31 cellular contexts compared by ENCODE assay signal in the genomic region with DNA sequence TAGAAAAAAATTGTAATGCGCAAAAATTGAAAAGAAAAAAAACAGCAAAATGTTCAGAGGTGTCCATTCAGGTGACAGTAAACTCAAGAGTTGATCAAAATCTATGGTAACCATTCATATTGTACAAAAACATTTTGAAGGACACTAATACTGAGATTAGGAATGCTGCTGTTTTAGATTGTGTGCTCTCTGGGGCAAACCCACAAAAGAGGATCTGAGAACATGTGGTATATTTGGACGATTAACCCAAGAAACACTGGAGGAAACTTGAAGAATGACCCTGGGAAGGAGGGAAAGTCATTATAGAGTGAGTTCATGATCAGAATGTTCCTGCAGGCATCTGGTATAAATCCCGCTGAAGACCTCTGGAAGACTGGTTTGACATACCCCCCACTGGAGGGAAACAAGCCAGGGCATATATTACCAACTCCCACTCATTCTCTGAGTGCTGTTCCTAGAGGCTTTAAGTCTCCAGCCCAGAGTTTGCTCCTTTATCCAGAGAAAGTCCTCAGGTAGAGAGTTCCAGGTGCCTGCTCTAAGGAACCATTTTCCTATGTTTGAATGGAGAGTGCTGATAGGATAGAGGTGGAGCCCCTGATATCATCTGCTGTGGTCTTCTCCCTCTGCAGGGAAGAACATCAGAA. TPM values are rescaled to one million over a fixed set of nuclear protein-coding genes. Genes with fewer than 3 reads are reported as not detected.
DNase-seq lines count a peak whose midpoint lies in the region; ATAC-seq, FAIRE-seq and TF ChIP-seq lines count a peak whose summit lies in the region.
"Had no signal": no experiment of that assay in that cellular context is flagged by ENCODE, and none has a peak within 500 bp of the region (broad histone marks: within the 10 kb centered on the region; RNA-seq: fewer than 3 reads in every experiment).

No MANE protein-coding gene starts in this region.

- no peak for TF ChIP-seq POLR2A in GM12891 (IDR thresholded peaks at IDR 0.05; ENCODE audit: low read depth, low read length)

- peak overlapping the region; percentile 24 for H3K4me3 Mint-ChIP-seq in activated B cell treated with CpG ODN at 0.5 μM for 24 hours
- H3K4me3 Mint-ChIP-seq: activated naive CD8-positive, alpha-beta T cell treated with anti-CD3 and anti-CD28 coated beads, Interleukin-2, amount 10 ng/mL, durations not matched to agents 7 days and 5 days; activated T-cell treated with anti-CD3 and anti-CD28 coated beads, Interleukin-2, amount 50 U/mL, for 4 hours; HFFc6 had no signal

- peak overlapping the region; percentile 47 for H3K27ac Mint-ChIP-seq in activated B cell treated with CpG ODN at 0.5 μM for 24 hours
- H3K27ac Mint-ChIP-seq: activated naive CD8-positive, alpha-beta T cell treated with anti-CD3 and anti-CD28 coated beads, Interleukin-2, amount 10 ng/mL, durations not matched to agents 7 days and 5 days; HFFc6 had no signal

- ATAC-seq in activated B cell treated with CpG ODN at 0.5 μM for 24 hours (ENCODE audit: low read depth) (peak; percentile 70), GM19452 (IDR thresholded peaks at IDR 0.05; ENCODE audit: unreplicated experiment) (no peak), GM21390 (IDR thresholded peaks at IDR 0.05; ENCODE audit: unreplicated experiment) (no peak)
- ATAC-seq: activated T-cell treated with anti-CD3 and anti-CD28 coated beads, Interleukin-2, amount 50 U/mL, for 4 hours; K562; psoas muscle; sciatic nerve had no signal

- peaks cover 41% of the 10 kb centered on the region for H3K4me1 Mint-ChIP-seq in activated B cell treated with CpG ODN at 0.5 μM for 24 hours
- H3K4me1 Mint-ChIP-seq: activated naive CD8-positive, alpha-beta T cell treated with anti-CD3 and anti-CD28 coated beads, Interleukin-2, amount 10 ng/mL, durations not matched to agents 7 days and 5 days had no signal

- POLR2A ChIA-PET in activated B cell treated with CpG ODN at 0.5 μM for 24 hours (lab: Charles Lee): interaction anchor here (1.0 to 1.2 kb wide), 2 partner anchors 11 to 513 kb away, joined by 3 to 4 read pairs; no protein-coding TSS in a partner anchor

- DNase-seq in GM12891 (ENCODE audit: insufficient read length, low spot score) (no peak), KBM-7 (peak; percentile 3), activated B cell treated with CpG ODN at 0.5 μM for 24 hours (no peak), pons (ENCODE audit: low spot score) (peak; percentile 4), NCI-H1417 (lab: John Stamatoyannopoulos, UW) (no peak)
- DNase-seq: activated CD4-positive, CD25-positive, alpha-beta regulatory T cell; activated gamma-delta T cell; activated naive CD8-positive, alpha-beta T cell treated with anti-CD3 and anti-CD28 coated beads, Interleukin-2, amount 10 ng/mL, durations not matched to agents 7 days and 5 days; activated T-cell treated with anti-CD3 and anti-CD28 coated beads, Interleukin-2, amount 50 U/mL, for 4 hours; C1 segment of cervical spinal cord; effector memory CD4-positive, alpha-beta T cell; HFFc6; left ventricle myocardium inferior; NCI-H2029; NCI-H524 treated with DMSO at 0.1 percent for 48 hours; psoas muscle; stimulated activated CD4-positive, alpha-beta T cell treated with anti-CD3 and anti-CD28 coated beads, Interleukin-2, amount 100 ng/mL, for 48 hours had no signal

- in situ Hi-C loops in KBM-7 (cut with MboI; ENCODE audit: low pct_unique_long_range_greater_than_20kb, low sequenced_read_pairs): no loop called here

- no peaks in the 10 kb centered on the region for H3K36me3 Mint-ChIP-seq in activated B cell treated with CpG ODN at 0.5 μM for 24 hours (ENCODE audit: low read depth)
- H3K36me3 Mint-ChIP-seq: activated naive CD8-positive, alpha-beta T cell treated with anti-CD3 and anti-CD28 coated beads, Interleukin-2, amount 10 ng/mL, durations not matched to agents 7 days and 5 days had no signal

- no peak for TF ChIP-seq CTCF in activated B cell treated with CpG ODN at 0.5 μM for 24 hours (IDR thresholded peaks at IDR 0.05)

- H3K27me3 Mint-ChIP-seq in activated B cell treated with CpG ODN at 0.5 μM for 24 hours: peaks cover 8% of the 10 kb centered on the region
- H3K27me3 Mint-ChIP-seq: activated naive CD8-positive, alpha-beta T cell treated with anti-CD3 and anti-CD28 coated beads, Interleukin-2, amount 10 ng/mL, durations not matched to agents 7 days and 5 days had no signal

- CTCF ChIA-PET in activated B cell treated with CpG ODN at 0.5 μM for 24 hours (lab: Charles Lee): no interaction called here

- H3K9me3 Mint-ChIP-seq in activated B cell treated with CpG ODN at 0.5 μM for 24 hours: no peaks in the 10 kb centered on the region
- H3K9me3 Mint-ChIP-seq: activated naive CD8-positive, alpha-beta T cell treated with anti-CD3 and anti-CD28 coated beads, Interleukin-2, amount 10 ng/mL, durations not matched to agents 7 days and 5 days; activated T-cell treated with anti-CD3 and anti-CD28 coated beads, Interleukin-2, amount 50 U/mL, for 4 hours; HFFc6 had no signal

- intact Hi-C loops in activated B cell treated with CpG ODN at 0.5 μM for 24 hours (cut with micrococcal nuclease): loop anchor here (1.0 to 5.0 kb wide), 2 partner anchors 45 to 131 kb away; no protein-coding TSS in a partner anchor

- FAIRE-seq in GM12891 (lab: Jason Lieb, UNC): no peak
- FAIRE-seq: G401.6, H1, K562 had no signal

TF ChIP-seq in GM12891, 5 proteins besides CTCF, POLR2A, EP300 and RAD21:
- TF ChIP-seq PAX5 (IDR thresholded peaks at IDR 0.05; ENCODE audit: insufficient read depth, low read length, severe bottlenecking) (no peak), SPI1 (IDR thresholded peaks at IDR 0.05; ENCODE audit: low read depth, low read length) (peak; percentile 88), POU2F2 (IDR thresholded peaks at IDR 0.05; ENCODE audit: low read depth, low read length) (no peak)

RNA-seq across cellular contexts. Expression of gene KRTAP4-2, which starts 1.2 kb away (rescaled TPM):
- not detected for polyA plus RNA-seq in GM12891 (2012; ENCODE audit: low read depth, missing spikeins)
- not detected in 2 replicates for total RNA-seq in activated B cell treated with CpG ODN at 0.5 μM for 24 hours
- total RNA-seq: activated naive CD8-positive, alpha-beta T cell treated with anti-CD3 and anti-CD28 coated beads, Interleukin-2, amount 10 ng/mL, durations not matched to agents 7 days and 5 days; activated T-cell treated with anti-CD3 and anti-CD28 coated beads, Interleukin-2, amount 50 U/mL, for 4 hours; cardiac septum; epithelial cell of proximal tubule; H1; HFFc6; K562; left ventricle myocardium inferior; M059J; psoas muscle; RPMI7951; sciatic nerve; SJSA1; T-helper 1 cell treated with Interleukin-12 subunit alpha and Interleukin-12 subunit beta and Interleukin-4 antibody, amounts not matched to agents 30 ng/mL and 1 ng/mL, for 36 hours; tibial nerve had no signal
- polyA plus RNA-seq: AG04450, H1, K562, psoas muscle had no signal

RNA-seq across cellular contexts. Expression of gene KRTAP4-1, which starts 7.8 kb away (rescaled TPM):
- not detected for polyA plus RNA-seq in GM12891 (2012; ENCODE audit: low read depth, missing spikeins)
- not detected in 2 replicates for total RNA-seq in activated B cell treated with CpG ODN at 0.5 μM for 24 hours
- total RNA-seq: activated naive CD8-positive, alpha-beta T cell treated with anti-CD3 and anti-CD28 coated beads, Interleukin-2, amount 10 ng/mL, durations not matched to agents 7 days and 5 days; activated T-cell treated with anti-CD3 and anti-CD28 coated beads, Interleukin-2, amount 50 U/mL, for 4 hours; cardiac septum; epithelial cell of proximal tubule; H1; HFFc6; K562; left ventricle myocardium inferior; M059J; psoas muscle; RPMI7951; sciatic nerve; SJSA1; T-helper 1 cell treated with Interleukin-12 subunit alpha and Interleukin-12 subunit beta and Interleukin-4 antibody, amounts not matched to agents 30 ng/mL and 1 ng/mL, for 36 hours; tibial nerve had no signal
- polyA plus RNA-seq: AG04450, H1, K562, psoas muscle had no signal

RNA-seq across cellular contexts. Expression of gene KRTAP4-3, which starts 8.8 kb away (rescaled TPM):
- not detected for polyA plus RNA-seq in GM12891 (2012; ENCODE audit: low read depth, missing spikeins)
- not detected in 2 replicates for total RNA-seq in activated B cell treated with CpG ODN at 0.5 μM for 24 hours
- total RNA-seq: activated naive CD8-positive, alpha-beta T cell treated with anti-CD3 and anti-CD28 coated beads, Interleukin-2, amount 10 ng/mL, durations not matched to agents 7 days and 5 days; activated T-cell treated with anti-CD3 and anti-CD28 coated beads, Interleukin-2, amount 50 U/mL, for 4 hours; cardiac septum; epithelial cell of proximal tubule; H1; HFFc6; K562; left ventricle myocardium inferior; M059J; psoas muscle; RPMI7951; sciatic nerve; SJSA1; T-helper 1 cell treated with Interleukin-12 subunit alpha and Interleukin-12 subunit beta and Interleukin-4 antibody, amounts not matched to agents 30 ng/mL and 1 ng/mL, for 36 hours; tibial nerve had no signal
- polyA plus RNA-seq: AG04450, H1, K562, psoas muscle had no signal

RNA-seq across cellular contexts. Expression of gene KRTAP9-1, which starts 12.8 kb away (rescaled TPM):
- not detected for polyA plus RNA-seq in GM12891 (2012; ENCODE audit: low read depth, missing spikeins)
- not detected in 2 replicates for total RNA-seq in activated B cell treated with CpG ODN at 0.5 μM for 24 hours
- total RNA-seq: activated naive CD8-positive, alpha-beta T cell treated with anti-CD3 and anti-CD28 coated beads, Interleukin-2, amount 10 ng/mL, durations not matched to agents 7 days and 5 days; activated T-cell treated with anti-CD3 and anti-CD28 coated beads, Interleukin-2, amount 50 U/mL, for 4 hours; cardiac septum; epithelial cell of proximal tubule; H1; HFFc6; K562; left ventricle myocardium inferior; M059J; psoas muscle; RPMI7951; sciatic nerve; SJSA1; T-helper 1 cell treated with Interleukin-12 subunit alpha and Interleukin-12 subunit beta and Interleukin-4 antibody, amounts not matched to agents 30 ng/mL and 1 ng/mL, for 36 hours; tibial nerve had no signal
- polyA plus RNA-seq: AG04450, H1, K562, psoas muscle had no signal

RNA-seq across cellular contexts. Expression of gene KRTAP4-4, which starts 16.3 kb away (rescaled TPM):
- polyA plus RNA-seq in GM12891 (2012; ENCODE audit: low read depth, missing spikeins): not detected
- total RNA-seq in activated B cell treated with CpG ODN at 0.5 μM for 24 hours: not detected in 2 replicates
- total RNA-seq: activated naive CD8-positive, alpha-beta T cell treated with anti-CD3 and anti-CD28 coated beads, Interleukin-2, amount 10 ng/mL, durations not matched to agents 7 days and 5 days; activated T-cell treated with anti-CD3 and anti-CD28 coated beads, Interleukin-2, amount 50 U/mL, for 4 hours; cardiac septum; epithelial cell of proximal tubule; H1; HFFc6; K562; left ventricle myocardium inferior; M059J; psoas muscle; RPMI7951; sciatic nerve; SJSA1; T-helper 1 cell treated with Interleukin-12 subunit alpha and Interleukin-12 subunit beta and Interleukin-4 antibody, amounts not matched to agents 30 ng/mL and 1 ng/mL, for 36 hours; tibial nerve had no signal
- polyA plus RNA-seq: AG04450, H1, K562, psoas muscle had no signal

Comparison
In these comparisons a context has a peak if more than half of its experiments do, and no peak if none do; other contexts are left out.
1. DNase-seq: peak in KBM-7 (single experiment) and pons (single experiment); none in GM12891 (single experiment), activated B cell treated with CpG ODN at 0.5 μM for 24 hours (single experiment) and NCI-H1417 (0 of 3).